Comparison of ENCODE assay signal across 9 cellular contexts in genomic region chr16:21277045-21277926, GRCh38. TPM values are rescaled to one million over a fixed set of nuclear protein-coding genes. Genes with fewer than 3 reads are reported as not detected.
DNase-seq lines count a peak whose midpoint lies in the region; ATAC-seq and TF ChIP-seq lines count a peak whose summit lies in the region.
"Had no signal": no experiment of that assay in that cellular context is flagged by ENCODE, and none has a peak within 500 bp of the region (broad histone marks: within the 10 kb centered on the region; RNA-seq: fewer than 3 reads in every experiment).

No MANE protein-coding gene starts in this region.

- H3K9ac ChIP-seq in smooth muscle cell (ENCODE audit: low read depth), result no peak overlapping the region

- H3K36me3 ChIP-seq in ascending aorta, result no peaks in the 10 kb centered on the region
- H3K36me3 ChIP-seq in iPS DF 6.9 (ENCODE audit: control insufficient read depth, insufficient read depth, low read length), result no peaks in the 10 kb centered on the region
- no peaks in the 10 kb centered on the region for H3K36me3 ChIP-seq in smooth muscle cell (ENCODE audit: low read depth)

- intact Hi-C loops in ascending aorta (cut with DNase I), result no loop called here

- no peaks in the 10 kb centered on the region for H3F3A ChIP-seq in smooth muscle cell (ENCODE audit: low read depth)

- WGBS in iPS DF 6.9 (ENCODE audit: insufficient coverage, insufficient read length), result no CpG with 5 or more reads among the region's 17 CpGs
- WGBS in smooth muscle cell (ENCODE audit: low lambda C conversion rate), result 82% methylated on average over 17 of the region's 17 CpGs

- H3K27me3 ChIP-seq in ascending aorta (no peaks in the 10 kb centered on the region), iPS DF 6.9 (ENCODE audit: control insufficient read depth, insufficient read depth, low read length) (0 out of 2 replicates have a peak, but pooled peaks cover 1% of the 10 kb centered on the region), smooth muscle cell (ENCODE audit: low read depth) (peaks cover 44% of the 10 kb centered on the region)

- no peaks in the 10 kb centered on the region for H4K20me1 ChIP-seq in smooth muscle cell (ENCODE audit: low read depth)

- ATAC-seq in HG02678 (IDR thresholded peaks at IDR 0.05; ENCODE audit: unreplicated experiment) (peak; percentile 4), HG02623 (IDR thresholded peaks at IDR 0.05; ENCODE audit: unreplicated experiment) (no peak), GM18907 (IDR thresholded peaks at IDR 0.05; ENCODE audit: unreplicated experiment) (no peak)

- H3K4me1 ChIP-seq in ascending aorta, result no peaks in the 10 kb centered on the region
- H3K4me1 ChIP-seq in iPS DF 6.9 (ENCODE audit: control insufficient read depth, insufficient read depth, low read length), result no peaks in the 10 kb centered on the region; the same call in 1 of the 2 replicates
- peaks cover 8% of the 10 kb centered on the region for H3K4me1 ChIP-seq in smooth muscle cell (ENCODE audit: low read depth)

- H3K4me3 ChIP-seq in ascending aorta (peak overlapping the region; percentile 56 to 62), iPS DF 6.9 (ENCODE audit: low read length) (peak overlapping the region; percentile 75), smooth muscle cell (peak overlapping the region; percentile 60)

- H3K4me2 ChIP-seq in smooth muscle cell, result peak overlapping the region; percentile 88

- DNase-seq in ascending aorta (ENCODE audit: low spot score in 2 of 2) (peak in 1 of 2 donors; percentile 38), iPS DF 6.9 (ENCODE audit: low read depth, low spot score) (no peak), smooth muscle cell (lab: John Stamatoyannopoulos, UW; ENCODE audit: unreplicated experiment) (no peak), UCSD-AML1 (lab: John Stamatoyannopoulos, UW; ENCODE audit: unreplicated experiment) (no peak), NCI-H774 (lab: John Stamatoyannopoulos, UW) (no peak)

- H3K79me2 ChIP-seq in smooth muscle cell (ENCODE audit: low read depth), result no peaks in the 10 kb centered on the region

- TF ChIP-seq CTCF in ascending aorta (IDR thresholded peaks at IDR 0.05) (no peak), smooth muscle cell (IDR thresholded peaks at IDR 0.05; ENCODE audit: borderline replicate concordance, insufficient read depth, poor library complexity, severe bottlenecking) (no peak)

- H3K9me3 ChIP-seq in ascending aorta, result no peaks in the 10 kb centered on the region
- H3K9me3 ChIP-seq in iPS DF 6.9 (ENCODE audit: control insufficient read depth, insufficient read depth, low read length), result no peaks in the 10 kb centered on the region
- no peaks in the 10 kb centered on the region for H3K9me3 ChIP-seq in smooth muscle cell (replicated peaks; ENCODE audit: low read depth)

- H3K27ac ChIP-seq in ascending aorta, result no peak overlapping the region
- no peak overlapping the region for H3K27ac ChIP-seq in iPS DF 6.9 (ENCODE audit: low read length)
- no peak overlapping the region for H3K27ac ChIP-seq in smooth muscle cell (ENCODE audit: low read depth)

- H2AFZ ChIP-seq in smooth muscle cell (ENCODE audit: low read depth), result no peak overlapping the region

RNA-seq across cellular contexts. Expression of gene CRYM, which starts 0.8 kb away (rescaled TPM):
- total RNA-seq in ascending aorta (not detected), smooth muscle cell (0.31 TPM in 1 of 2 replicates, not detected in the other)
- polyA plus RNA-seq in smooth muscle cell, result not detected in 2 replicates
- total RNA-seq: activated CD4-positive, alpha-beta memory T cell treated with anti-CD3 and anti-CD28 coated beads, Interleukin-2, amount 10 ng/mL, durations not matched to agents 7 days and 5 days had no signal

RNA-seq across cellular contexts. Expression of gene ANKS4B, which starts 43.8 kb away (rescaled TPM):
- total RNA-seq in ascending aorta, result not detected
- not detected in 2 replicates for total RNA-seq in smooth muscle cell
- not detected in 2 replicates for polyA plus RNA-seq in smooth muscle cell
- total RNA-seq: activated CD4-positive, alpha-beta memory T cell treated with anti-CD3 and anti-CD28 coated beads, Interleukin-2, amount 10 ng/mL, durations not matched to agents 7 days and 5 days had no signal
